Comparison of ENCODE assay signal across 10 cellular contexts in genomic region chr15:80159811-80160569, GRCh38. TPM values are rescaled to one million over a fixed set of nuclear protein-coding genes. Genes with fewer than 3 reads are reported as not detected.
DNase-seq lines count a peak whose midpoint lies in the region; ATAC-seq, FAIRE-seq and TF ChIP-seq lines count a peak whose summit lies in the region.
"Had no signal": no experiment of that assay in that cellular context is flagged by ENCODE, and none has a peak within 500 bp of the region (broad histone marks: within the 10 kb centered on the region; RNA-seq: fewer than 3 reads in every experiment).

No MANE protein-coding gene starts in this region.

- TF ChIP-seq CTCF in A549 (IDR thresholded peaks at IDR 0.05) (no peak), right lobe of liver (IDR thresholded peaks at IDR 0.05) (no peak), testis (IDR thresholded peaks at IDR 0.05) (no peak)

- H3K27ac ChIP-seq in A549 (peak overlapping the region; percentile 54 to 81), right lobe of liver (peak overlapping the region; percentile 20 to 75 (median 51)), testis (no peak overlapping the region)
- H3K27ac ChIP-seq: ascending aorta had no signal

- no peak for TF ChIP-seq RAD21 in A549 (conservative IDR thresholded peaks at IDR 0.05 in 1 of 2, IDR thresholded peaks at IDR 0.05 in 1 of 2)

- H3K36me3 ChIP-seq in right lobe of liver (peaks cover 0 to 31% (median 9%) of the 10 kb centered on the region in 4 donors), testis (ENCODE audit: low read depth, missing control alignments) (no peaks in the 10 kb centered on the region)

- WGBS in A549 (ENCODE audit: missing lambda C conversion rate): 95% methylated on average over 12 of the region's 12 CpGs
- WGBS in right lobe of liver (ENCODE audit: insufficient coverage, low coverage, low lambda C conversion rate, missing lambda C conversion rate): no CpG with 5 or more reads among the region's 12 CpGs
- WGBS in testis, 2 donors: 91 to 95% methylated on average over 4 to 12 of the region's 12 CpGs

- no peaks in the 10 kb centered on the region for H3K9me3 Mint-ChIP-seq in activated CD8-positive, alpha-beta T cell treated with anti-CD3 and anti-CD28 coated beads, Interleukin-2, amount 10 ng/mL, durations not matched to agents 7 days and 5 days (ENCODE audit: insufficient read depth)
- H3K9me3 Mint-ChIP-seq: T-cell had no signal

- no peak overlapping the region for H3K4me3 Mint-ChIP-seq in activated CD8-positive, alpha-beta T cell treated with anti-CD3 and anti-CD28 coated beads, Interleukin-2, amount 10 ng/mL, durations not matched to agents 7 days and 5 days
- H3K4me3 Mint-ChIP-seq: T-cell had no signal

- no peaks in the 10 kb centered on the region for H3K27me3 Mint-ChIP-seq in activated CD8-positive, alpha-beta T cell treated with anti-CD3 and anti-CD28 coated beads, Interleukin-2, amount 10 ng/mL, durations not matched to agents 7 days and 5 days (ENCODE audit: low read depth)
- H3K27me3 Mint-ChIP-seq: T-cell had no signal

- no peak for TF ChIP-seq EP300 in A549 (IDR thresholded peaks at IDR 0.05)

- TF ChIP-seq POLR2A in A549 (IDR thresholded peaks at IDR 0.05; ENCODE audit: low read length) (no peak), right lobe of liver (IDR thresholded peaks at IDR 0.05) (no peak), testis (IDR thresholded peaks at IDR 0.05) (no peak)

- POLR2A ChIA-PET in A549 (lab: Yijun Ruan, JAX): no interaction called here
- POLR2A ChIA-PET in activated CD8-positive, alpha-beta T cell treated with anti-CD3 and anti-CD28 coated beads, Interleukin-2, amount 10 ng/mL, durations not matched to agents 7 days and 5 days (lab: Charles Lee): interaction anchor here (1.0 to 2.0 kb wide), 3 partner anchors 8 to 192 kb away, joined by 3 to 7 read pairs (median 3); partner anchors contain the start of gene ZFAND6

- peak overlapping the region; percentile 31 for H3K4me2 ChIP-seq in A549

- H3K4me3 ChIP-seq in A549 (no peak overlapping the region), right lobe of liver (no peak overlapping the region), testis (no peak overlapping the region)
- H3K4me3 ChIP-seq: ascending aorta had no signal

- H3K27me3 ChIP-seq in right lobe of liver (no peaks in the 10 kb centered on the region), testis (no peaks in the 10 kb centered on the region)
- H3K27me3 ChIP-seq: ascending aorta had no signal

- H3K4me1 Mint-ChIP-seq in activated CD8-positive, alpha-beta T cell treated with anti-CD3 and anti-CD28 coated beads, Interleukin-2, amount 10 ng/mL, durations not matched to agents 7 days and 5 days (ENCODE audit: low read depth): peaks cover 31% of the 10 kb centered on the region

- no peak for FAIRE-seq in A549 (lab: Jason Lieb, UNC)

- ATAC-seq in A549 (peak in 1 of 2 experiments; percentile 18; a peak in 1 of 6 replicates), GM21526 (IDR thresholded peaks at IDR 0.05; ENCODE audit: low FRiP score, unreplicated experiment) (peak; percentile 40), right lobe of liver (no peak), HG03439 (IDR thresholded peaks at IDR 0.05; ENCODE audit: unreplicated experiment) (no peak)
- ATAC-seq in activated CD8-positive, alpha-beta T cell treated with anti-CD3 and anti-CD28 coated beads, Interleukin-2, amount 10 ng/mL, durations not matched to agents 7 days and 5 days: peak; percentile 37

- peaks cover 19% of the 10 kb centered on the region for H3K4me1 ChIP-seq in A549
- peaks cover 2 to 90% (median 51%) of the 10 kb centered on the region in 4 donors for H3K4me1 ChIP-seq in right lobe of liver
- H3K4me1 ChIP-seq in testis: peaks cover 21% of the 10 kb centered on the region

- CTCF ChIA-PET in A549 (lab: Yijun Ruan, JAX): interaction anchor here (1.2 to 4.6 kb wide), 3 partner anchors 11 to 820 kb away, joined by 4 to 36 read pairs (median 5); no protein-coding TSS in a partner anchor
- CTCF ChIA-PET in activated CD8-positive, alpha-beta T cell treated with anti-CD3 and anti-CD28 coated beads, Interleukin-2, amount 10 ng/mL, durations not matched to agents 7 days and 5 days (lab: Charles Lee): interaction anchor here (0.7 to 1.6 kb wide), 7 partner anchors 8 to 99 kb away, joined by 3 to 5 read pairs (median 3); no protein-coding TSS in a partner anchor

- intact Hi-C loops in right lobe of liver (cut with DNase I): no loop called here
- intact Hi-C loops in testis (cut with DNase I; ENCODE audit: low total_unique reads): loop anchor here (10.0 kb wide), 1 partner anchor 95 kb away; no protein-coding TSS in a partner anchor

- DNase-seq in A549 (ENCODE audit: low read depth in 1 of 2, low spot score in 1 of 2): no peak
- DNase-seq in activated CD8-positive, alpha-beta T cell treated with anti-CD3 and anti-CD28 coated beads, Interleukin-2, amount 10 ng/mL, durations not matched to agents 7 days and 5 days: no peak
- no peak for DNase-seq in right lobe of liver
- DNase-seq in testis: no peak
- no peak for DNase-seq in NCI-H1105 treated with DMSO at 0.1 percent for 48 hours (lab: John Stamatoyannopoulos, UW)
- no peak for DNase-seq in activated CD8-positive, alpha-beta memory T cell treated with anti-CD3 and anti-CD28 coated beads, Interleukin-2, amount 50 U/mL, for 48 hours

- peaks cover 54% of the 10 kb centered on the region for H3K36me3 Mint-ChIP-seq in activated CD8-positive, alpha-beta T cell treated with anti-CD3 and anti-CD28 coated beads, Interleukin-2, amount 10 ng/mL, durations not matched to agents 7 days and 5 days (ENCODE audit: low read depth)

- peak overlapping the region; percentile 92 for H3K27ac Mint-ChIP-seq in activated CD8-positive, alpha-beta T cell treated with anti-CD3 and anti-CD28 coated beads, Interleukin-2, amount 10 ng/mL, durations not matched to agents 7 days and 5 days

- H3K9me3 ChIP-seq in A549 (no peaks in the 10 kb centered on the region), right lobe of liver (no peaks in the 10 kb centered on the region), testis (no peaks in the 10 kb centered on the region)
- H3K9me3 ChIP-seq: ascending aorta had no signal

TF ChIP-seq in A549, 52 proteins besides CTCF, POLR2A, EP300 and RAD21:
- TF ChIP-seq HES2 (IDR thresholded peaks at IDR 0.05) (no peak), FOXS1 (CRISPR knock-in tag; IDR thresholded peaks at IDR 0.05) (no peak), GATA3 (IDR thresholded peaks at IDR 0.05; ENCODE audit: borderline replicate concordance) (no peak), RARB (CRISPR knock-in tag; IDR thresholded peaks at IDR 0.05) (no peak)
- TF ChIP-seq, protein P1, sequence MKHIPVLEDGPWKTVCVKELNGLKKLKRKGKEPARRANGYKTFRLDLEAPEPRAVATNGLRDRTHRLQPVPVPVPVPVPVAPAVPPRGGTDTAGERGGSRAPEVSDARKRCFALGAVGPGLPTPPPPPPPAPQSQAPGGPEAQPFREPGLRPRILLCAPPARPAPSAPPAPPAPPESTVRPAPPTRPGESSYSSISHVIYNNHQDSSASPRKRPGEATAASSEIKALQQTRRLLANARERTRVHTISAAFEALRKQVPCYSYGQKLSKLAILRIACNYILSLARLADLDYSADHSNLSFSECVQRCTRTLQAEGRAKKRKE (CRISPR knock-in tag; IDR thresholded peaks at IDR 0.05; ENCODE audit: low read depth): no peak
TF ChIP-seq in A549: peak in this region for 0.

RNA-seq across cellular contexts. Expression of gene FAH, which starts 7.2 kb away (rescaled TPM):
- polyA plus RNA-seq in A549 (2011; rRNA removed) (31.8 and 31.9 TPM in 2 replicates), A549 (2017; fragmentation: RNase III; extraction: RNeasy Plus Mini Kit Qiagen cat#74134 plus additional on column Dnase treatment) (27.3 to 32.9 TPM (median 27.6 TPM) in 3 replicates), testis (ENCODE audit: insufficient read depth, low read depth, low replicate concordance) (49.0 TPM)
- 34.9 and 37.7 TPM in 2 replicates for polyA plus RNA-seq in A549 (2012; cell fraction: cytosol; rRNA removed)
- 36.1 and 37.1 TPM in 2 replicates for polyA plus RNA-seq in A549 (2012; cell fraction: nucleus; rRNA removed)
- polyA minus RNA-seq in A549 (2011; rRNA and poly(A)+ RNA removed): 66.2 and 77.1 TPM in 2 replicates
- 10 to 100 TPM; 40.9 to 41.8 TPM for total RNA-seq in activated CD8-positive, alpha-beta T cell treated with anti-CD3 and anti-CD28 coated beads, Interleukin-2, amount 10 ng/mL, durations not matched to agents 7 days and 5 days
- total RNA-seq in right lobe of liver (100 to 1,000 TPM; 164 to 250 (median 219) TPM), testis (10 to 100 TPM; 58.4 to 75.0 TPM)

Comparison
In these comparisons a context has a peak if more than half of its experiments do, and no peak if none do; other contexts are left out.
1. ATAC-seq: peak in GM21526 (single experiment) and activated CD8-positive, alpha-beta T cell treated with anti-CD3 and anti-CD28 coated beads, Interleukin-2, amount 10 ng/mL, durations not matched to agents 7 days and 5 days (single experiment); none in right lobe of liver (0 of 4) and HG03439 (single experiment).
2. H3K27ac ChIP-seq: peak in A549 (2 of 2) and right lobe of liver (3 of 3); none in testis (0 of 2).